In the genomic region with DNA sequence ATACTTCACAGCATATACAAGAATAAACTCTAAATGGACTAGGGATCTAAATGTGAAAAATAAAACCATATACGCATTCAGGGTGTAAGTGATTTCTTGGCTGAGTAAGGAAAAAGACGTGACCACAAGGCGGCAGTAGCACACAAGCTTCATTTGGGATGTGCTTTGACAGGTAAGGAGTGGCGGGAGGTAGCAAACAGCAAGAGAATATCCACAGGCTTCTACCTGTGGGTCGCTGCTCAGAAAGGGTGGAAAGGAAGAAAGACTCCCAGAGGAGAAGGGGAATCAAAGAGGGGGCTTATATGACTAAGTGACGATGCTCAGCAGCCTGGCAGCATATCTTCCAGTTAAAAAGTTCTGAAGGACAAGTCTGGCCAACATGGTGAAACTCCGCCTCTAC, we compare ENCODE assay signal across 1 cellular context.
TF ChIP-seq lines count a peak whose summit lies in the region.

No MANE protein-coding gene starts in this region.

TF ChIP-seq in Ishikawa, 13 proteins besides CTCF, POLR2A, EP300 and RAD21 (continued from another document):
- TF ChIP-seq, protein P1, sequence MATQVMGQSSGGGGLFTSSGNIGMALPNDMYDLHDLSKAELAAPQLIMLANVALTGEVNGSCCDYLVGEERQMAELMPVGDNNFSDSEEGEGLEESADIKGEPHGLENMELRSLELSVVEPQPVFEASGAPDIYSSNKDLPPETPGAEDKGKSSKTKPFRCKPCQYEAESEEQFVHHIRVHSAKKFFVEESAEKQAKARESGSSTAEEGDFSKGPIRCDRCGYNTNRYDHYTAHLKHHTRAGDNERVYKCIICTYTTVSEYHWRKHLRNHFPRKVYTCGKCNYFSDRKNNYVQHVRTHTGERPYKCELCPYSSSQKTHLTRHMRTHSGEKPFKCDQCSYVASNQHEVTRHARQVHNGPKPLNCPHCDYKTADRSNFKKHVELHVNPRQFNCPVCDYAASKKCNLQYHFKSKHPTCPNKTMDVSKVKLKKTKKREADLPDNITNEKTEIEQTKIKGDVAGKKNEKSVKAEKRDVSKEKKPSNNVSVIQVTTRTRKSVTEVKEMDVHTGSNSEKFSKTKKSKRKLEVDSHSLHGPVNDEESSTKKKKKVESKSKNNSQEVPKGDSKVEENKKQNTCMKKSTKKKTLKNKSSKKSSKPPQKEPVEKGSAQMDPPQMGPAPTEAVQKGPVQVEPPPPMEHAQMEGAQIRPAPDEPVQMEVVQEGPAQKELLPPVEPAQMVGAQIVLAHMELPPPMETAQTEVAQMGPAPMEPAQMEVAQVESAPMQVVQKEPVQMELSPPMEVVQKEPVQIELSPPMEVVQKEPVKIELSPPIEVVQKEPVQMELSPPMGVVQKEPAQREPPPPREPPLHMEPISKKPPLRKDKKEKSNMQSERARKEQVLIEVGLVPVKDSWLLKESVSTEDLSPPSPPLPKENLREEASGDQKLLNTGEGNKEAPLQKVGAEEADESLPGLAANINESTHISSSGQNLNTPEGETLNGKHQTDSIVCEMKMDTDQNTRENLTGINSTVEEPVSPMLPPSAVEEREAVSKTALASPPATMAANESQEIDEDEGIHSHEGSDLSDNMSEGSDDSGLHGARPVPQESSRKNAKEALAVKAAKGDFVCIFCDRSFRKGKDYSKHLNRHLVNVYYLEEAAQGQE (IDR thresholded peaks at IDR 0.05; ENCODE audit: low read depth): no peak
- TF ChIP-seq CEBPB (IDR thresholded peaks at IDR 0.05) (no peak), EGR1 (IDR thresholded peaks at IDR 0.05) (no peak), TCF12 (IDR thresholded peaks at IDR 0.05; ENCODE audit: low read depth) (no peak), ZBTB7A (IDR thresholded peaks at IDR 0.05; ENCODE audit: low read depth) (no peak), TAF1 (IDR thresholded peaks at IDR 0.05; ENCODE audit: low read depth) (no peak), NFIC (IDR thresholded peaks at IDR 0.05) (no peak), FOXM1 (IDR thresholded peaks at IDR 0.05; ENCODE audit: borderline replicate concordance, low read depth) (no peak), YY1 (IDR thresholded peaks at IDR 0.05; ENCODE audit: low read depth) (no peak)
- TF ChIP-seq, protein P2, sequence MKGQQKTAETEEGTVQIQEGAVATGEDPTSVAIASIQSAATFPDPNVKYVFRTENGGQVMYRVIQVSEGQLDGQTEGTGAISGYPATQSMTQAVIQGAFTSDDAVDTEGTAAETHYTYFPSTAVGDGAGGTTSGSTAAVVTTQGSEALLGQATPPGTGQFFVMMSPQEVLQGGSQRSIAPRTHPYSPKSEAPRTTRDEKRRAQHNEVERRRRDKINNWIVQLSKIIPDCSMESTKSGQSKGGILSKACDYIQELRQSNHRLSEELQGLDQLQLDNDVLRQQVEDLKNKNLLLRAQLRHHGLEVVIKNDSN (IDR thresholded peaks at IDR 0.05): no peak
- TF ChIP-seq, protein P3, sequence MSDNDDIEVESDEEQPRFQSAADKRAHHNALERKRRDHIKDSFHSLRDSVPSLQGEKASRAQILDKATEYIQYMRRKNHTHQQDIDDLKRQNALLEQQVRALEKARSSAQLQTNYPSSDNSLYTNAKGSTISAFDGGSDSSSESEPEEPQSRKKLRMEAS (IDR thresholded peaks at IDR 0.05): no peak
